ENCODE assay signal across 15 cellular contexts in genomic region chr3:51382947-51383578, GRCh38. TPM values are rescaled to one million over a fixed set of nuclear protein-coding genes. Genes with fewer than 3 reads are reported as not detected.
A peak's percentile ranks its signal among the peaks of the same experiment; 100 is the strongest.
DNase-seq lines count a peak whose midpoint lies in the region; ATAC-seq, FAIRE-seq and TF ChIP-seq lines count a peak whose summit lies in the region.
"Had no signal": no experiment of that assay in that cellular context is flagged by ENCODE, and none has a peak within 500 bp of the region (broad histone marks: within the 10 kb centered on the region; RNA-seq: fewer than 3 reads in every experiment).

No MANE protein-coding gene starts in this region.

- no peak for DNase-seq in activated CD8-positive, alpha-beta T cell treated with anti-CD3 and anti-CD28 coated beads for 36 hours
- DNase-seq in immature natural killer cell (no peak), GM10266 (ENCODE audit: extremely low spot score) (no peak), GM19239 (ENCODE audit: insufficient read length, low spot score) (no peak), HEK293T (ENCODE audit: extremely low spot score) (no peak)
- no peak for DNase-seq in stimulated activated CD4-positive, alpha-beta T cell treated with anti-CD3 and anti-CD28 coated beads, Interleukin-2, amount 100 ng/mL, for 24 hours
- DNase-seq: activated gamma-delta T cell treated with Interleukin-2 at 50 U/mL for 16 hours; effector CD4-positive, alpha-beta T cell; hypothalamus; NCI-H1105; NCI-H748 treated with DMSO at 0.1 percent for 48 hours; T-helper 17 cell had no signal

- no peak for FAIRE-seq in GM19239 (lab: Jason Lieb, UNC)

- H3K79me2 ChIP-seq in DOHH2 (ENCODE audit: control insufficient read depth, low read length) = peaks cover 46% of the 10 kb centered on the region

- peak overlapping the region; percentile 97 for H3K4me3 ChIP-seq in DOHH2 (ENCODE audit: low read length)

- peak overlapping the region; percentile 89 for H3K27ac ChIP-seq in 22Rv1
- H3K27ac ChIP-seq in DOHH2 (ENCODE audit: low read depth, low read length) = no peak overlapping the region

- intact Hi-C loops in activated CD8-positive, alpha-beta T cell treated with anti-CD3 and anti-CD28 coated beads for 36 hours (cut with micrococcal nuclease) = loop anchor here (10.0 kb wide), 1 partner anchor 302 kb away; no protein-coding TSS in a partner anchor

- H3K27me3 Mint-ChIP-seq in activated CD8-positive, alpha-beta T cell treated with anti-CD3 and anti-CD28 coated beads for 36 hours = no peaks in the 10 kb centered on the region
- peaks cover 7 to 21% (median 12%) of the 10 kb centered on the region in 3 donors for H3K27me3 Mint-ChIP-seq in immature natural killer cell (ENCODE audit: low read depth in 3 of 3)
- H3K27me3 Mint-ChIP-seq: T-helper 17 cell had no signal

- no peak for ATAC-seq in activated CD8-positive, alpha-beta T cell treated with anti-CD3 and anti-CD28 coated beads for 36 hours
- ATAC-seq: T-helper 17 cell had no signal

- POLR2A ChIA-PET in activated CD8-positive, alpha-beta T cell treated with anti-CD3 and anti-CD28 coated beads for 36 hours (lab: Charles Lee) = interaction anchor here (0.6 to 3.2 kb wide), 3 partner anchors 116 to 767 kb away, joined by 3 to 10 read pairs (median 6); partner anchors contain the start of genes DCAF1 and MAPKAPK3
- POLR2A ChIA-PET in HEK293T (lab: Yijun Ruan, JAX) = interaction anchor here (0.6 to 1.2 kb wide), 2 partner anchors 12 to 13 kb away, joined by 3 to 4 read pairs; no protein-coding TSS in a partner anchor

- no peaks in the 10 kb centered on the region for H3K9me3 Mint-ChIP-seq in activated CD8-positive, alpha-beta T cell treated with anti-CD3 and anti-CD28 coated beads for 36 hours
- no peaks in the 10 kb centered on the region for H3K9me3 Mint-ChIP-seq in immature natural killer cell

- H3K9me3 ChIP-seq in DOHH2 (ENCODE audit: control insufficient read depth, insufficient read depth, low read length) = no peaks in the 10 kb centered on the region
- H3K9me3 ChIP-seq: tibial artery had no signal

- H3K36me3 ChIP-seq in DOHH2 (ENCODE audit: control insufficient read depth, low read length) = peaks cover 37% of the 10 kb centered on the region

- H3K36me3 Mint-ChIP-seq in activated CD8-positive, alpha-beta T cell treated with anti-CD3 and anti-CD28 coated beads for 36 hours (ENCODE audit: low read depth) = peaks cover 38% of the 10 kb centered on the region
- H3K36me3 Mint-ChIP-seq in immature natural killer cell = peaks cover 0 to 10% (median 9%) of the 10 kb centered on the region in 3 donors

- H3K4me1 ChIP-seq in DOHH2 (ENCODE audit: control insufficient read depth, low read length) = peaks cover 31% of the 10 kb centered on the region

- no peaks in the 10 kb centered on the region for H3K27me3 ChIP-seq in DOHH2 (ENCODE audit: control insufficient read depth, low read length)
- H3K27me3 ChIP-seq: tibial artery had no signal

- CTCF ChIA-PET in activated CD8-positive, alpha-beta T cell treated with anti-CD3 and anti-CD28 coated beads for 36 hours (lab: Charles Lee) = interaction anchor here (1.1 kb wide), 1 partner anchor 119 kb away, joined by 3 read pairs; no protein-coding TSS in a partner anchor
- CTCF ChIA-PET in HEK293T (lab: Yijun Ruan, JAX) = interaction anchor here (0.7 kb wide), 1 partner anchor 766 kb away, joined by 4 read pairs; the partner anchor contains the start of gene MAPKAPK3

- TF ChIP-seq CTCF in 22Rv1 (IDR thresholded peaks at IDR 0.05) (no peak), DOHH2 (IDR thresholded peaks at IDR 0.05; ENCODE audit: low read depth, low read length, poor library complexity, severe bottlenecking) (no peak), GM10266 (IDR thresholded peaks at IDR 0.05; ENCODE audit: control insufficient read depth, insufficient read depth, low read depth, missing control alignments) (no peak)
- TF ChIP-seq CTCF in activated CD8-positive, alpha-beta T cell treated with anti-CD3 and anti-CD28 coated beads for 36 hours (IDR thresholded peaks at IDR 0.05) = no peak

- peak overlapping the region; percentile 76 for H3K4me2 ChIP-seq in DOHH2 (ENCODE audit: low read length)

- H3F3A ChIP-seq in DOHH2 (ENCODE audit: control insufficient read depth, insufficient read depth) = peaks cover 12% of the 10 kb centered on the region

- H3K9me2 ChIP-seq in DOHH2 (replicated peaks; ENCODE audit: control insufficient read depth, low read length) = no peaks in the 10 kb centered on the region

- H3K4me3 Mint-ChIP-seq in activated CD8-positive, alpha-beta T cell treated with anti-CD3 and anti-CD28 coated beads for 36 hours = peak overlapping the region; percentile 88
- H3K4me3 Mint-ChIP-seq in immature natural killer cell = peak overlapping the region; percentile 39 to 99 (median 95)

- peaks cover 34% of the 10 kb centered on the region for H3K4me1 Mint-ChIP-seq in activated CD8-positive, alpha-beta T cell treated with anti-CD3 and anti-CD28 coated beads for 36 hours (ENCODE audit: low read depth)
- H3K4me1 Mint-ChIP-seq in immature natural killer cell = peaks cover 42 to 44% of the 10 kb centered on the region in 2 donors

- H4K20me1 ChIP-seq in DOHH2 (ENCODE audit: control insufficient read depth, insufficient read depth, low read depth, low read length) = 0 out of 2 replicates have a peak, but pooled peaks cover 3% of the 10 kb centered on the region

- peak overlapping the region; percentile 97 for H3K27ac Mint-ChIP-seq in activated CD8-positive, alpha-beta T cell treated with anti-CD3 and anti-CD28 coated beads for 36 hours
- peak overlapping the region; percentile 71 to 100 (median 99) for H3K27ac Mint-ChIP-seq in immature natural killer cell

TF ChIP-seq in HEK293T, 16 proteins besides CTCF, POLR2A, EP300 and RAD21:
- TF ChIP-seq FOXK2 (IDR thresholded peaks at IDR 0.05) (no peak), NFRKB (IDR thresholded peaks at IDR 0.05) (no peak), ARNT (IDR thresholded peaks at IDR 0.05) (no peak), CTBP1 (IDR thresholded peaks at IDR 0.05; ENCODE audit: borderline replicate concordance) (no peak), HDGF (IDR thresholded peaks at IDR 0.05; ENCODE audit: borderline replicate concordance) (no peak), L3MBTL2 (conservative IDR thresholded peaks at IDR 0.05) (no peak), TARDBP (IDR thresholded peaks at IDR 0.05) (no peak), ZNF384 (IDR thresholded peaks at IDR 0.05) (no peak), SUZ12 (IDR thresholded peaks at IDR 0.05) (no peak), BHLHE40 (IDR thresholded peaks at IDR 0.05; ENCODE audit: borderline replicate concordance) (no peak), PKNOX1 (IDR thresholded peaks at IDR 0.05) (no peak), FOXA1 (IDR thresholded peaks at IDR 0.05) (no peak), SP1 (IDR thresholded peaks at IDR 0.05) (no peak)

RNA-seq across cellular contexts. Expression of gene MANF, which starts 2.0 kb away (rescaled TPM):
- total RNA-seq in activated CD8-positive, alpha-beta T cell treated with anti-CD3 and anti-CD28 coated beads for 36 hours = 100 to 1,000 TPM; 107 to 109 TPM
- polyA plus RNA-seq in immature natural killer cell = 100 to 1,000 TPM in 1 of 3 donors, 10 to 100 TPM in 2; 58.7 to 109 (median 82.4) TPM

RNA-seq across cellular contexts. Expression of gene RBM15B, which starts 8.0 kb away (rescaled TPM):
- 10 to 100 TPM; 20.8 to 20.9 TPM for total RNA-seq in activated CD8-positive, alpha-beta T cell treated with anti-CD3 and anti-CD28 coated beads for 36 hours
- 10 to 100 TPM; 10.3 to 12.1 (median 11.3) TPM for polyA plus RNA-seq in immature natural killer cell
